8 cellular contexts compared by ENCODE assay signal in the genomic region with DNA sequence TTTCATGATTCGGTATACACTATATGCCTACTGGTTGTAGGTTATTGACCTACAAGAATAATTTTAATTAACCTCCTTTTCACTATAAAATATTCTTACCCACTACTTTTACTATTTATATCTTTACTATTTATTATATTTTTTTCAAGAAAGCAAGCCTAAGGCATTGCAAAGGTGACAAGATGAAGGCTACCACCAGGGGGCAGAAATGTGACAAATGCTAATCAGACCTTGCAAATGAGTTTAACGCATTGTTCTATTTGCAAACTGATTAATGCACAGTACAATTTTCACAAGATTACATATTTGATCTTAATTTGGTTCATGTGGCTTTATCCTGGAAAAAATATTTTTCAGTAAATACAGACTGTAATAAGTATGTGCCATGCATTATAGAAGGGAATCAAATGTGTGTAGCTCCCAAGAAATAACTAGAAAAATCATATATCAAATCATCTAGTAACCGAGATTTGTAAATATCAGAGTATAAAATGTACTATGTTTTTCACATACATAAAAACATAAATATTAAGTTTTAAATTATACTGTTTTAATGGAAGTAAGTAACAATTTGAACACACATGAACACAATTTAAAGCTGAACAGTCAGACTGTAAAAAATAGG.
DNase-seq lines count a peak whose midpoint lies in the region; ATAC-seq, FAIRE-seq and TF ChIP-seq lines count a peak whose summit lies in the region.

No MANE protein-coding gene starts in this region.

- BruUV-seq in HepG2 (replicated peaks; lab: Mats Ljungman, UMichigan) = no TSS peak

- H3K4me3 ChIP-seq in DND-41 (ENCODE audit: low read depth in 1 of 2, low read length in 2 of 2) (no peak overlapping the region), bronchial epithelial cell (ENCODE audit: low read depth, low read length) (no peak overlapping the region), HepG2 (replicated peaks in 1 of 3; ENCODE audit: insufficient read depth in 1 of 3, low read depth in 2 of 3, low read length in 3 of 3) (no peak overlapping the region)

- H3K36me3 Mint-ChIP-seq in stimulated activated memory B cell treated with anti-CD40 and anti-IgM and Interleukin-4, amounts not matched to agents 10 μg/mL and 1 μg/mL and 100 μg/mL, for 72 hours = no peaks in the 10 kb centered on the region

- TF ChIP-seq CTCF in DND-41 (IDR thresholded peaks at IDR 0.05; ENCODE audit: borderline replicate concordance, extremely low read depth, low read length, poor library complexity, severe bottlenecking) = peak; percentile 68
- TF ChIP-seq CTCF in bronchial epithelial cell (IDR thresholded peaks at IDR 0.05; ENCODE audit: insufficient read depth, low read length, severe bottlenecking) = peak; percentile 71
- TF ChIP-seq CTCF in HepG2 (CRISPR knock-in tag; IDR thresholded peaks at IDR 0.05) = peak; percentile 54

- POLR2A ChIA-PET in HepG2 (lab: Yijun Ruan, JAX) = no interaction called here

- H3K36me3 ChIP-seq in DND-41 (ENCODE audit: insufficient read depth, low read length) (no peaks in the 10 kb centered on the region), bronchial epithelial cell (ENCODE audit: control insufficient read depth, insufficient read depth, low read length) (no peaks in the 10 kb centered on the region), HepG2 (replicated peaks in 1 of 2; ENCODE audit: control insufficient read depth in 1 of 2, insufficient read depth in 2 of 2, low read length in 2 of 2) (no peaks in the 10 kb centered on the region)

- H3K9ac ChIP-seq in DND-41 (ENCODE audit: low read depth, low read length) (no peak overlapping the region), HepG2 (ENCODE audit: insufficient read depth, low read depth, low read length) (no peak overlapping the region)

- no peak overlapping the region for H3K4me3 Mint-ChIP-seq in stimulated activated memory B cell treated with anti-CD40 and anti-IgM and Interleukin-4, amounts not matched to agents 10 μg/mL and 1 μg/mL and 100 μg/mL, for 72 hours

- no peaks in the 10 kb centered on the region for H3K9me3 ChIP-seq in DND-41 (ENCODE audit: insufficient read depth, low read length, severe bottlenecking)
- H3K9me3 ChIP-seq in HepG2 (ENCODE audit: low read length) = no peaks in the 10 kb centered on the region

- H3K27me3 Mint-ChIP-seq in stimulated activated memory B cell treated with anti-CD40 and anti-IgM and Interleukin-4, amounts not matched to agents 10 μg/mL and 1 μg/mL and 100 μg/mL, for 72 hours = peaks cover 8% of the 10 kb centered on the region

- H3K4me2 ChIP-seq in DND-41 (ENCODE audit: insufficient read depth, low read length) = no peak overlapping the region
- H3K4me2 ChIP-seq in HepG2 (ENCODE audit: low read depth, low read length) = no peak overlapping the region

- H3K79me2 ChIP-seq in DND-41 (ENCODE audit: insufficient read depth, low read length) = no peaks in the 10 kb centered on the region
- no peaks in the 10 kb centered on the region for H3K79me2 ChIP-seq in HepG2 (ENCODE audit: insufficient read depth, low read length)

- DNase-seq in DND-41 (peak; percentile 58), Kasumi-1 (lab: John Stamatoyannopoulos, UW) (peak; percentile 61 to 73), T follicular helper cell (ENCODE audit: low read depth) (peak; percentile 30), bronchial epithelial cell (ENCODE audit: low read depth) (peak; percentile 70), HepG2 (ENCODE audit: low spot score) (peak; percentile 39)
- DNase-seq in stimulated activated CD8-positive, alpha-beta memory T cell treated with anti-CD3 and anti-CD28 coated beads, Interleukin-4, amount 100 ng/mL, for 24 hours (ENCODE audit: low read depth) = peak; percentile 19

- in situ Hi-C loops in HepG2 (cut with HindIII; ENCODE audit: extremely low pct_ligation_motif_present, low pct_unique_long_range_greater_than_20kb) = no loop called here

- H2AFZ ChIP-seq in DND-41 (ENCODE audit: low read depth, low read length) (no peak overlapping the region), HepG2 (ENCODE audit: low read length) (no peak overlapping the region)

- H3K4me1 ChIP-seq in DND-41 (ENCODE audit: insufficient read depth, low read length) = no peaks in the 10 kb centered on the region
- H3K4me1 ChIP-seq in HepG2 (ENCODE audit: insufficient read depth, low read length) = no peaks in the 10 kb centered on the region

- H3K27me3 ChIP-seq in DND-41 (ENCODE audit: insufficient read depth, low read length, poor library complexity) (no peaks in the 10 kb centered on the region), bronchial epithelial cell (ENCODE audit: control insufficient read depth, insufficient read depth, low read length) (no peaks in the 10 kb centered on the region), HepG2 (ENCODE audit: control insufficient read depth in 1 of 2, insufficient read depth in 2 of 2, low read length in 2 of 2) (no peaks in the 10 kb centered on the region)

- peak; percentile 56; the same call in 2 of the 3 replicates for ATAC-seq in DND-41 (ENCODE audit: insufficient read depth, low read depth)
- ATAC-seq in GM19467 (IDR thresholded peaks at IDR 0.05; ENCODE audit: unreplicated experiment) = peak; percentile 88
- no peak; the same call in 2 of the 3 replicates for ATAC-seq in HepG2
- no peak for ATAC-seq in stimulated activated memory B cell treated with anti-CD40 and anti-IgM and Interleukin-4, amounts not matched to agents 10 μg/mL and 1 μg/mL and 100 μg/mL, for 72 hours

- H3K27ac ChIP-seq in DND-41 (ENCODE audit: low read length) = no peak overlapping the region
- H3K27ac ChIP-seq in HepG2 (ENCODE audit: extremely low read length, insufficient read depth, low read length) = no peak overlapping the region

- TF ChIP-seq RAD21 in HepG2 (CRISPR knock-in tag; IDR thresholded peaks at IDR 0.05) = no peak

- no peaks in the 10 kb centered on the region for H3K4me1 Mint-ChIP-seq in stimulated activated memory B cell treated with anti-CD40 and anti-IgM and Interleukin-4, amounts not matched to agents 10 μg/mL and 1 μg/mL and 100 μg/mL, for 72 hours

- 21% methylated on average over 3 of the region's 3 CpGs for WGBS in HepG2 (ENCODE audit: low lambda C conversion rate)

- no peaks in the 10 kb centered on the region for H3K9me3 Mint-ChIP-seq in stimulated activated memory B cell treated with anti-CD40 and anti-IgM and Interleukin-4, amounts not matched to agents 10 μg/mL and 1 μg/mL and 100 μg/mL, for 72 hours

- no peaks in the 10 kb centered on the region for H4K20me1 ChIP-seq in DND-41 (ENCODE audit: insufficient read depth, low read length)
- no peaks in the 10 kb centered on the region for H4K20me1 ChIP-seq in HepG2 (ENCODE audit: insufficient read depth, low read length)

- no peak for TF ChIP-seq POLR2A in HepG2 (IDR thresholded peaks at IDR 0.05; ENCODE audit: insufficient read depth in 1 of 2, low read depth in 2 of 2, low read length in 2 of 2)

- TF ChIP-seq EP300 in HepG2 (IDR thresholded peaks at IDR 0.05; ENCODE audit: low read depth in 2 of 2, low read length in 2 of 2) (no peak), HepG2 (CRISPR knock-in tag; IDR thresholded peaks at IDR 0.05; ENCODE audit: borderline replicate concordance) (no peak)

- intact Hi-C loops in HepG2 (cut with micrococcal nuclease; ENCODE audit: unreplicated experiment) = loop anchor here (2.0 kb wide), 2 partner anchors 284 to 438 kb away; no protein-coding TSS in a partner anchor

- no peak for FAIRE-seq in bronchial epithelial cell (lab: Jason Lieb, UNC)
- FAIRE-seq in HepG2 (lab: Jason Lieb, UNC) = peak; percentile 4

- CTCF ChIA-PET in HepG2 (lab: Yijun Ruan, JAX; ENCODE audit: low intra/inter-chr PET ratio, low total read pairs) = interaction anchor here (1.1 to 1.6 kb wide), 2 partner anchors 283 to 437 kb away, joined by 6 to 8 read pairs; no protein-coding TSS in a partner anchor

- H3K27ac Mint-ChIP-seq in stimulated activated memory B cell treated with anti-CD40 and anti-IgM and Interleukin-4, amounts not matched to agents 10 μg/mL and 1 μg/mL and 100 μg/mL, for 72 hours = no peak overlapping the region

TF ChIP-seq in HepG2, 621 proteins besides CTCF, POLR2A, EP300 and RAD21:
- TF ChIP-seq, protein P1, sequence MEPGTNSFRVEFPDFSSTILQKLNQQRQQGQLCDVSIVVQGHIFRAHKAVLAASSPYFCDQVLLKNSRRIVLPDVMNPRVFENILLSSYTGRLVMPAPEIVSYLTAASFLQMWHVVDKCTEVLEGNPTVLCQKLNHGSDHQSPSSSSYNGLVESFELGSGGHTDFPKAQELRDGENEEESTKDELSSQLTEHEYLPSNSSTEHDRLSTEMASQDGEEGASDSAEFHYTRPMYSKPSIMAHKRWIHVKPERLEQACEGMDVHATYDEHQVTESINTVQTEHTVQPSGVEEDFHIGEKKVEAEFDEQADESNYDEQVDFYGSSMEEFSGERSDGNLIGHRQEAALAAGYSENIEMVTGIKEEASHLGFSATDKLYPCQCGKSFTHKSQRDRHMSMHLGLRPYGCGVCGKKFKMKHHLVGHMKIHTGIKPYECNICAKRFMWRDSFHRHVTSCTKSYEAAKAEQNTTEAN (CRISPR knock-in tag; conservative IDR thresholded peaks at IDR 0.05) = no peak
- no peak for TF ChIP-seq MIER3 (CRISPR knock-in tag; IDR thresholded peaks at IDR 0.05; ENCODE audit: borderline replicate concordance)
- peak; percentile 36; the same call in 1 of the 2 replicates for TF ChIP-seq SMC3 (IDR thresholded peaks at IDR 0.05; ENCODE audit: low read length)
- no peak for TF ChIP-seq CBX5 (CRISPR knock-in tag; IDR thresholded peaks at IDR 0.05; ENCODE audit: borderline replicate concordance)
- TF ChIP-seq ZNF629 (CRISPR knock-in tag; conservative IDR thresholded peaks at IDR 0.05) = no peak
TF ChIP-seq in HepG2: peak in this region for 1.

Comparison
In these comparisons a context has a peak if more than half of its experiments do, and no peak if none do; other contexts are left out.
1. ATAC-seq: peak in DND-41 (single experiment) and GM19467 (single experiment); none in HepG2 (single experiment) and stimulated activated memory B cell treated with anti-CD40 and anti-IgM and Interleukin-4, amounts not matched to agents 10 μg/mL and 1 μg/mL and 100 μg/mL, for 72 hours (single experiment).
2. DNase-seq: peak in every context shown above with its lines; median percentile 70 in bronchial epithelial cell; 67 in Kasumi-1; 58 in DND-41; 39 in HepG2; 30 in T follicular helper cell; 19 in stimulated activated CD8-positive, alpha-beta memory T cell treated with anti-CD3 and anti-CD28 coated beads, Interleukin-4, amount 100 ng/mL, for 24 hours.
3. Peak in every context shown above with its lines, with median percentiles within 50 percentile points of each other: CTCF ChIP-seq.